In genomic region chr20:59948828-59949720, GRCh38 we compare ENCODE assay signal across 8 cellular contexts. TPM values are rescaled to one million over a fixed set of nuclear protein-coding genes. Genes with fewer than 3 reads are reported as not detected.
DNase-seq lines count a peak whose midpoint lies in the region; ATAC-seq and TF ChIP-seq lines count a peak whose summit lies in the region.

No MANE protein-coding gene starts in this region.

- no CpG with 5 or more reads among the region's 7 CpGs for WGBS in neuronal stem cell (ENCODE audit: extremely low coverage in 2 of 2, insufficient read length in 2 of 2, insufficient replicate concordance in 1 of 2), 2 donors

- no peak for TF ChIP-seq POLR2A in uterus (IDR thresholded peaks at IDR 0.05)

- DNase-seq in A172 (ENCODE audit: low spot score): peak; percentile 47
- DNase-seq in DMS79 treated with DMSO at 0.1 percent for 48 hours (lab: John Stamatoyannopoulos, UW): peak; percentile 66
- no peak for DNase-seq in left lung
- DNase-seq in uterus: peak in 1 of 2 donors; percentile 23
- no peak for DNase-seq in neuronal stem cell (ENCODE audit: low spot score)

- H3K23ac ChIP-seq in neuronal stem cell (ENCODE audit: low read depth, low read length, poor library complexity): no peak overlapping the region

- H3K18ac ChIP-seq in neuronal stem cell (ENCODE audit: low read length): no peak overlapping the region

- peak; percentile 59 for ATAC-seq in HG03175 (IDR thresholded peaks at IDR 0.05; ENCODE audit: unreplicated experiment)
- ATAC-seq in left lung: peak; percentile 87

- peaks cover 48% of the 10 kb centered on the region for H3K4me1 Mint-ChIP-seq in brain

- H3K36me3 ChIP-seq in OCI-LY3 (replicated peaks; ENCODE audit: low read depth, low read length) (peaks cover 11% of the 10 kb centered on the region), left lung (peaks cover 0 to 20% of the 10 kb centered on the region in 2 donors), uterus (no peaks in the 10 kb centered on the region), neuronal stem cell (replicated peaks in 1 of 2; ENCODE audit: control insufficient read depth in 2 of 2, insufficient read depth in 2 of 2, low read length in 2 of 2) (peaks cover 3 to 22% of the 10 kb centered on the region in 2 donors)

- H3K9me3 ChIP-seq in OCI-LY3 (ENCODE audit: insufficient read depth, low read length): no peaks in the 10 kb centered on the region
- no peaks in the 10 kb centered on the region for H3K9me3 ChIP-seq in left lung
- no peaks in the 10 kb centered on the region for H3K9me3 ChIP-seq in uterus
- H3K9me3 ChIP-seq in neuronal stem cell (replicated peaks in 1 of 2; ENCODE audit: control insufficient read depth in 2 of 2, insufficient read depth in 1 of 2, low read depth in 1 of 2, low read length in 2 of 2): no peaks in the 10 kb centered on the region

- H3K4me3 ChIP-seq in OCI-LY3 (ENCODE audit: low read length) (no peak overlapping the region), left lung (no peak overlapping the region), uterus (no peak overlapping the region), neuronal stem cell (ENCODE audit: low read length in 2 of 2) (no peak overlapping the region)

- no peaks in the 10 kb centered on the region for H3K79me1 ChIP-seq in neuronal stem cell (ENCODE audit: low read depth, low read length)

- H3K27me3 ChIP-seq in OCI-LY3 (ENCODE audit: low read depth, low read length) (no peaks in the 10 kb centered on the region), left lung (no peaks in the 10 kb centered on the region), uterus (no peaks in the 10 kb centered on the region), neuronal stem cell (ENCODE audit: control insufficient read depth in 3 of 3, insufficient read depth in 3 of 3, low read depth in 1 of 3, low read length in 3 of 3) (no peaks in the 10 kb centered on the region)

- H2BK5ac ChIP-seq in neuronal stem cell (ENCODE audit: low read length): no peak overlapping the region

- peaks cover 14% of the 10 kb centered on the region for H3K36me3 Mint-ChIP-seq in brain

- no peak overlapping the region for H2BK12ac ChIP-seq in neuronal stem cell (ENCODE audit: low read length)

- H2AK5ac ChIP-seq in neuronal stem cell (ENCODE audit: low read depth, low read length): no peak overlapping the region

- intact Hi-C loops in left lung (cut with DNase I): no loop called here
- intact Hi-C loops in uterus (cut with DNase I; ENCODE audit: low total_unique reads): no loop called here

- H3K9me3 Mint-ChIP-seq in brain: no peaks in the 10 kb centered on the region

- H3K27ac Mint-ChIP-seq in brain: peak overlapping the region in 3 of 5 experiments; percentile 6 to 47 (median 19)

- H3K4me3 Mint-ChIP-seq in brain: peak overlapping the region in 1 of 5 experiments; percentile 39

- 0 out of 2 replicates have a peak, but pooled peaks cover 3% of the 10 kb centered on the region for H3K4me1 ChIP-seq in OCI-LY3 (ENCODE audit: low read length)
- peaks cover 0 to 39% of the 10 kb centered on the region in 2 donors for H3K4me1 ChIP-seq in left lung
- no peaks in the 10 kb centered on the region for H3K4me1 ChIP-seq in uterus
- peaks cover 1 to 7% of the 10 kb centered on the region in 2 donors for H3K4me1 ChIP-seq in neuronal stem cell (ENCODE audit: control insufficient read depth in 2 of 2, insufficient read depth in 1 of 2, low read depth in 1 of 2, low read length in 2 of 2)

- H3K4me2 ChIP-seq in OCI-LY3 (ENCODE audit: low read length) (no peak overlapping the region), neuronal stem cell (ENCODE audit: insufficient read depth, low read length, poor library complexity, severe bottlenecking) (no peak overlapping the region)

- peaks cover 3% of the 10 kb centered on the region for H3K27me3 Mint-ChIP-seq in brain

- H3K27ac ChIP-seq in OCI-LY3 (ENCODE audit: low read length): no peak overlapping the region
- H3K27ac ChIP-seq in left lung: peak overlapping the region in 1 of 2 donors; percentile 70
- H3K27ac ChIP-seq in uterus: no peak overlapping the region
- H3K27ac ChIP-seq in neuronal stem cell (replicated peaks; ENCODE audit: low read length): no peak overlapping the region

- no peaks in the 10 kb centered on the region for H3K79me2 ChIP-seq in OCI-LY3 (ENCODE audit: low read length)

- H2AFZ ChIP-seq in OCI-LY3 (ENCODE audit: low read depth, low read length) (0 out of 2 replicates have a peak overlapping the region, but pooled peaks have one; percentile 5), neuronal stem cell (ENCODE audit: low read length) (no peak overlapping the region)

- H3K4ac ChIP-seq in neuronal stem cell (ENCODE audit: low read length): no peak overlapping the region

- no peak overlapping the region for H4K8ac ChIP-seq in neuronal stem cell (ENCODE audit: low read depth, low read length)

- H2BK15ac ChIP-seq in neuronal stem cell (ENCODE audit: low read length): no peak overlapping the region

- TF ChIP-seq CTCF in OCI-LY3 (IDR thresholded peaks at IDR 0.05; ENCODE audit: low read depth, low read length) (peak; percentile 84), brain (conservative IDR thresholded peaks at IDR 0.05) (peak; percentile 68 to 70), left lung (IDR thresholded peaks at IDR 0.05) (peak; percentile 53 to 62), uterus (IDR thresholded peaks at IDR 0.05) (peak; percentile 43 to 57 (median 50))

- H3K9ac ChIP-seq in OCI-LY3 (ENCODE audit: low read length) (no peak overlapping the region), neuronal stem cell (ENCODE audit: low read depth, low read length, poor library complexity) (no peak overlapping the region)

- H4K91ac ChIP-seq in neuronal stem cell (ENCODE audit: low read depth, low read length, poor library complexity): no peak overlapping the region

- H3K14ac ChIP-seq in neuronal stem cell (ENCODE audit: low read length): no peak overlapping the region

- no peaks in the 10 kb centered on the region for H4K20me1 ChIP-seq in OCI-LY3 (ENCODE audit: insufficient read depth, low read length)

- H2BK120ac ChIP-seq in neuronal stem cell (ENCODE audit: low read depth, low read length): no peak overlapping the region

RNA-seq across cellular contexts. Expression of gene FAM217B, which starts 8.9 kb away (rescaled TPM):
- total RNA-seq in A172 (2014; rRNA removed; shearing (Covaris generic)): 3.8 and 11.5 TPM in 2 replicates
- 8.3 TPM for polyA plus RNA-seq in brain (ENCODE audit: insufficient read depth, low read depth, low replicate concordance)
- total RNA-seq in left lung: 10 to 100 TPM; 15.6 to 20.1 TPM
- total RNA-seq in uterus: 10 to 100 TPM; 12.9 to 22.5 (median 14.5) TPM
- polyA plus RNA-seq in neuronal stem cell (2013, experiment 1 of 2): 13.5 TPM
- 13.6 TPM for polyA plus RNA-seq in neuronal stem cell (2013, experiment 2 of 2)

RNA-seq across cellular contexts. Expression of gene PPP1R3D, which starts 9.0 kb away (rescaled TPM):
- total RNA-seq in A172 (2014; rRNA removed; shearing (Covaris generic)): 2.3 and 3.4 TPM in 2 replicates
- 8.9 TPM for polyA plus RNA-seq in brain (ENCODE audit: insufficient read depth, low read depth, low replicate concordance)
- total RNA-seq in left lung (10 to 100 TPM in 1 of 2 donors, 1 to 10 TPM in 1; 7.3 to 13.4 TPM), uterus (10 to 100 TPM in 1 of 4 donors, 1 to 10 TPM in 3; 1.3 to 10.1 (median 8.7) TPM)
- polyA plus RNA-seq in neuronal stem cell (2013, experiment 1 of 2): 0.56 TPM
- 0.65 TPM for polyA plus RNA-seq in neuronal stem cell (2013, experiment 2 of 2)

RNA-seq across cellular contexts. Expression of gene CDH26, which starts 9.1 kb away (rescaled TPM):
- not detected in 2 replicates for total RNA-seq in A172 (2014; rRNA removed; shearing (Covaris generic))
- 0.41 TPM for polyA plus RNA-seq in brain (ENCODE audit: insufficient read depth, low read depth, low replicate concordance)
- total RNA-seq in left lung (1 to 10 TPM; 6.0 to 7.3 TPM), uterus (1 to 10 TPM in 1 of 4 donors, under 1 TPM in 2, not detected in 1; 0.76 to 2.1 (median 0.77) TPM)
- 0.22 TPM for polyA plus RNA-seq in neuronal stem cell (2013, experiment 1 of 2)
- 0.24 TPM for polyA plus RNA-seq in neuronal stem cell (2013, experiment 2 of 2)

RNA-seq across cellular contexts. Expression of gene SYCP2, which starts 15.6 kb away (rescaled TPM):
- 0.26 and 0.29 TPM in 2 replicates for total RNA-seq in A172 (2014; rRNA removed; shearing (Covaris generic))
- 0.22 TPM for polyA plus RNA-seq in brain (ENCODE audit: insufficient read depth, low read depth, low replicate concordance)
- total RNA-seq in left lung: 1 to 10 TPM; 1.8 to 7.0 TPM
- total RNA-seq in uterus: 10 to 100 TPM in 1 of 4 donors, 1 to 10 TPM in 3; 1.2 to 22.5 (median 6.6) TPM
- polyA plus RNA-seq in neuronal stem cell (2013, experiment 1 of 2): 0.18 TPM
- 0.15 TPM for polyA plus RNA-seq in neuronal stem cell (2013, experiment 2 of 2)

Comparison
In these comparisons a context has a peak if more than half of its experiments do, and no peak if none do; other contexts are left out.
1. DNase-seq: peak in A172 (single experiment) and DMS79 treated with DMSO at 0.1 percent for 48 hours (single experiment); none in left lung (0 of 2) and neuronal stem cell (single experiment).
2. Peak in every context shown above with its lines, with median percentiles within 50 percentile points of each other: CTCF ChIP-seq.